In the genomic region with DNA sequence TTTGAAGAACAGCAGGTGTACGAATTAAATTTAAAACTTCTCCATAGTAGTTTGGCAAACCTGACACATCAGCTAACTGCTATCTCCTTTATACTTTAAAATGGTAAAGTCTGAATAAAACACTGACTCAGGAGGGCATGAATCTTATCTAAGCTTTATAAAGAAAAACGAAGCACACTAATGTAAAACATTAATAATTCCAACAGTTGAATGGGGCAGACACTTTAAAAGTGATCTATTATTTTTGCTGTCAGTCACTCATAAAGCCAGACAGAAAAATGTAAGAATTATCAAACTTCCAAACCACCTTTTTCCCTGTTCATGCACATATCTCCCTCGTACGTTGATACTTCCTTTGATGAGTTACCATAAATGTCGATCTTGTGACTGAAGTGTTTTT, we compare ENCODE assay signal across 10 cellular contexts. TPM values are rescaled to one million over a fixed set of nuclear protein-coding genes. Genes with fewer than 3 reads are reported as not detected.
A peak's percentile ranks its signal among the peaks of the same experiment; 100 is the strongest.
DNase-seq lines count a peak whose midpoint lies in the region; TF ChIP-seq lines count a peak whose summit lies in the region.
"Had no signal": no experiment of that assay in that cellular context is flagged by ENCODE, and none has a peak within 500 bp of the region (broad histone marks: within the 10 kb centered on the region; RNA-seq: fewer than 3 reads in every experiment).

No MANE protein-coding gene starts in this region.

- no peaks in the 10 kb centered on the region for H3K27me3 Mint-ChIP-seq in activated CD4-positive, alpha-beta T cell treated with anti-CD3 and anti-CD28 coated beads, Interleukin-2, amount 10 ng/mL, durations not matched to agents 24 days and 14 days
- H3K27me3 Mint-ChIP-seq in activated T-helper 2 cell treated with anti-CD3 and anti-CD28 coated beads, Interferon-gamma antibody, Interleukin-2, Interleukin-4, amounts not matched to agents 10 μg/mL and 5 μg/mL and 100 μg/mL, durations not matched to agents 14 hours and 24 hours and 36 hours (ENCODE audit: low read depth), result no peaks in the 10 kb centered on the region
- H3K27me3 Mint-ChIP-seq in immature natural killer cell (ENCODE audit: low read depth in 3 of 3) (peaks cover 19 to 27% (median 22%) of the 10 kb centered on the region in 3 donors), CD14-positive monocyte (ENCODE audit: low read depth in 3 of 3) (no peaks in the 10 kb centered on the region)

- peaks cover 30% of the 10 kb centered on the region for H3K4me1 ChIP-seq in stomach smooth muscle (ENCODE audit: control insufficient read depth, insufficient read depth, low read length)

- peak overlapping the region; percentile 99 for H3K4me3 ChIP-seq in stomach smooth muscle (ENCODE audit: low read length in 2 of 2)

- TF ChIP-seq CTCF in CD14-positive monocyte (IDR thresholded peaks at IDR 0.05), result no peak

- no peak overlapping the region for H3K27ac Mint-ChIP-seq in activated CD4-positive, alpha-beta T cell treated with anti-CD3 and anti-CD28 coated beads, Interleukin-2, amount 10 ng/mL, durations not matched to agents 24 days and 14 days
- H3K27ac Mint-ChIP-seq in activated T-helper 2 cell treated with anti-CD3 and anti-CD28 coated beads, Interferon-gamma antibody, Interleukin-2, Interleukin-4, amounts not matched to agents 10 μg/mL and 5 μg/mL and 100 μg/mL, durations not matched to agents 14 hours and 24 hours and 36 hours, result no peak overlapping the region
- H3K27ac Mint-ChIP-seq in immature natural killer cell, result peak overlapping the region; percentile 17 to 100 (median 52)
- H3K27ac Mint-ChIP-seq in CD14-positive monocyte, result peak overlapping the region in 2 of 7 donors; percentile 5 to 23

- peak overlapping the region; percentile 87 for H3K4me3 Mint-ChIP-seq in activated CD4-positive, alpha-beta T cell treated with anti-CD3 and anti-CD28 coated beads, Interleukin-2, amount 10 ng/mL, durations not matched to agents 24 days and 14 days
- H3K4me3 Mint-ChIP-seq in activated T-helper 2 cell treated with anti-CD3 and anti-CD28 coated beads, Interferon-gamma antibody, Interleukin-2, Interleukin-4, amounts not matched to agents 10 μg/mL and 5 μg/mL and 100 μg/mL, durations not matched to agents 14 hours and 24 hours and 36 hours (ENCODE audit: low read depth), result peak overlapping the region; percentile 97
- H3K4me3 Mint-ChIP-seq in immature natural killer cell (peak overlapping the region in 4 of 5 donors; percentile 95 to 100 (median 98)), CD14-positive monocyte (no peak overlapping the region)

- no peaks in the 10 kb centered on the region for H3K9me3 Mint-ChIP-seq in activated CD4-positive, alpha-beta T cell treated with anti-CD3 and anti-CD28 coated beads, Interleukin-2, amount 10 ng/mL, durations not matched to agents 24 days and 14 days
- no peaks in the 10 kb centered on the region for H3K9me3 Mint-ChIP-seq in activated T-helper 2 cell treated with anti-CD3 and anti-CD28 coated beads, Interferon-gamma antibody, Interleukin-2, Interleukin-4, amounts not matched to agents 10 μg/mL and 5 μg/mL and 100 μg/mL, durations not matched to agents 14 hours and 24 hours and 36 hours
- H3K9me3 Mint-ChIP-seq in immature natural killer cell (no peaks in the 10 kb centered on the region), CD14-positive monocyte (peaks cover 0 to 2% (median 0%) of the 10 kb centered on the region in 7 donors)

- H3K36me3 ChIP-seq in stomach smooth muscle (ENCODE audit: control insufficient read depth in 2 of 2, insufficient read depth in 2 of 2, low read length in 2 of 2), result peaks cover 0 to 3% of the 10 kb centered on the region in 2 donors

- H3K27ac ChIP-seq in stomach smooth muscle (ENCODE audit: low read length), result no peak overlapping the region

- no peaks in the 10 kb centered on the region for H3K27me3 ChIP-seq in stomach smooth muscle (ENCODE audit: control insufficient read depth in 1 of 2, insufficient read depth in 2 of 2, low read length in 2 of 2)

- peaks cover 34% of the 10 kb centered on the region for H3K4me1 Mint-ChIP-seq in activated CD4-positive, alpha-beta T cell treated with anti-CD3 and anti-CD28 coated beads, Interleukin-2, amount 10 ng/mL, durations not matched to agents 24 days and 14 days
- peaks cover 32% of the 10 kb centered on the region for H3K4me1 Mint-ChIP-seq in activated T-helper 2 cell treated with anti-CD3 and anti-CD28 coated beads, Interferon-gamma antibody, Interleukin-2, Interleukin-4, amounts not matched to agents 10 μg/mL and 5 μg/mL and 100 μg/mL, durations not matched to agents 14 hours and 24 hours and 36 hours (ENCODE audit: low read depth)
- H3K4me1 Mint-ChIP-seq in immature natural killer cell (peaks cover 56 to 80% of the 10 kb centered on the region in 2 donors), CD14-positive monocyte (peaks cover 40% of the 10 kb centered on the region)

- H3K9me3 ChIP-seq in stomach smooth muscle (ENCODE audit: control insufficient read depth in 2 of 2, low read length in 2 of 2), result no peaks in the 10 kb centered on the region

- peaks cover 31% of the 10 kb centered on the region for H3K36me3 Mint-ChIP-seq in activated CD4-positive, alpha-beta T cell treated with anti-CD3 and anti-CD28 coated beads, Interleukin-2, amount 10 ng/mL, durations not matched to agents 24 days and 14 days (ENCODE audit: low read depth)
- H3K36me3 Mint-ChIP-seq in activated T-helper 2 cell treated with anti-CD3 and anti-CD28 coated beads, Interferon-gamma antibody, Interleukin-2, Interleukin-4, amounts not matched to agents 10 μg/mL and 5 μg/mL and 100 μg/mL, durations not matched to agents 14 hours and 24 hours and 36 hours (ENCODE audit: low read depth), result peaks cover 62% of the 10 kb centered on the region
- no peaks in the 10 kb centered on the region for H3K36me3 Mint-ChIP-seq in immature natural killer cell
- H3K36me3 Mint-ChIP-seq in CD14-positive monocyte, result peaks cover 22 to 41% of the 10 kb centered on the region in 2 donors

- H3K9ac ChIP-seq in stomach smooth muscle (ENCODE audit: low read length in 2 of 2), result no peak overlapping the region

- no peak for DNase-seq in activated CD4-positive, alpha-beta T cell treated with anti-CD3 and anti-CD28 coated beads, Interleukin-2, amount 10 ng/mL, durations not matched to agents 24 days and 14 days
- no peak for DNase-seq in activated CD4-positive, alpha-beta T cell treated with anti-CD3 and anti-CD28 coated beads, Interleukin-2, amount 50 U/mL, for 4 hours
- no peak for DNase-seq in activated T-helper 2 cell treated with anti-CD3 and anti-CD28 coated beads, Interferon-gamma antibody, Interleukin-2, Interleukin-4, amounts not matched to agents 10 μg/mL and 5 μg/mL and 100 μg/mL, durations not matched to agents 14 hours and 24 hours and 36 hours (ENCODE audit: low spot score)
- DNase-seq in immature natural killer cell (no peak), CD14-positive monocyte (ENCODE audit: low spot score) (no peak), T-helper 9 cell (no peak), NCI-H69 (lab: John Stamatoyannopoulos, UW) (no peak)
- DNase-seq: cerebellar nuclear complex; stimulated activated naive CD4-positive, alpha-beta T cell had no signal

- intact Hi-C loops in activated CD4-positive, alpha-beta T cell treated with anti-CD3 and anti-CD28 coated beads, Interleukin-2, amount 10 ng/mL, durations not matched to agents 24 days and 14 days (cut with micrococcal nuclease), result no loop called here
- intact Hi-C loops in activated T-helper 2 cell treated with anti-CD3 and anti-CD28 coated beads, Interferon-gamma antibody, Interleukin-2, Interleukin-4, amounts not matched to agents 10 μg/mL and 5 μg/mL and 100 μg/mL, durations not matched to agents 14 hours and 24 hours and 36 hours (cut with micrococcal nuclease), result no loop called here
- intact Hi-C loops in CD14-positive monocyte (cut with micrococcal nuclease), result loop anchor here in 1 of 2 donors (10.0 kb wide), 2 partner anchors 60 to 100 kb away; a partner anchor contains a TSS

RNA-seq across cellular contexts. Expression of a gene that starts 2.6 kb away (rescaled TPM):
- 84.4 and 91.4 TPM in 2 replicates for total RNA-seq in activated CD4-positive, alpha-beta T cell treated with anti-CD3 and anti-CD28 coated beads, Interleukin-2, amount 10 ng/mL, durations not matched to agents 24 days and 14 days
- 93.6 and 95.6 TPM in 2 replicates for total RNA-seq in activated T-helper 2 cell treated with anti-CD3 and anti-CD28 coated beads, Interferon-gamma antibody, Interleukin-2, Interleukin-4, amounts not matched to agents 10 μg/mL and 5 μg/mL and 100 μg/mL, durations not matched to agents 14 hours and 24 hours and 36 hours
- polyA plus RNA-seq in immature natural killer cell, result 100 to 1,000 TPM; 136 to 221 (median 158) TPM
- 100 to 1,000 TPM; 224 to 229 TPM for polyA plus RNA-seq in CD14-positive monocyte

RNA-seq across cellular contexts. Expression of a gene that starts 38.5 kb away (rescaled TPM):
- 34.4 TPM in 2 replicates for total RNA-seq in activated CD4-positive, alpha-beta T cell treated with anti-CD3 and anti-CD28 coated beads, Interleukin-2, amount 10 ng/mL, durations not matched to agents 24 days and 14 days
- total RNA-seq in activated T-helper 2 cell treated with anti-CD3 and anti-CD28 coated beads, Interferon-gamma antibody, Interleukin-2, Interleukin-4, amounts not matched to agents 10 μg/mL and 5 μg/mL and 100 μg/mL, durations not matched to agents 14 hours and 24 hours and 36 hours, result 26.4 and 28.1 TPM in 2 replicates
- polyA plus RNA-seq in immature natural killer cell (10 to 100 TPM in 2 of 3 donors, 1 to 10 TPM in 1; 7.4 to 21.3 (median 15.3) TPM), CD14-positive monocyte (10 to 100 TPM; 11.0 to 11.3 TPM)

RNA-seq across cellular contexts. Expression of a gene that starts 50.4 kb away (rescaled TPM):
- total RNA-seq in activated CD4-positive, alpha-beta T cell treated with anti-CD3 and anti-CD28 coated beads, Interleukin-2, amount 10 ng/mL, durations not matched to agents 24 days and 14 days, result not detected in 2 replicates
- 0.11 TPM in 1 of 2 replicates, not detected in the other for total RNA-seq in activated T-helper 2 cell treated with anti-CD3 and anti-CD28 coated beads, Interferon-gamma antibody, Interleukin-2, Interleukin-4, amounts not matched to agents 10 μg/mL and 5 μg/mL and 100 μg/mL, durations not matched to agents 14 hours and 24 hours and 36 hours
- polyA plus RNA-seq in immature natural killer cell (not detected), CD14-positive monocyte (not detected)

Comparison
In these comparisons a context has a peak if more than half of its experiments do, and no peak if none do; other contexts are left out.
1. H3K27ac Mint-ChIP-seq: peak in immature natural killer cell (6 of 6); none in activated CD4-positive, alpha-beta T cell treated with anti-CD3 and anti-CD28 coated beads, Interleukin-2, amount 10 ng/mL, durations not matched to agents 24 days and 14 days (single experiment) and activated T-helper 2 cell treated with anti-CD3 and anti-CD28 coated beads, Interferon-gamma antibody, Interleukin-2, Interleukin-4, amounts not matched to agents 10 μg/mL and 5 μg/mL and 100 μg/mL, durations not matched to agents 14 hours and 24 hours and 36 hours (single experiment).
2. H3K4me3 Mint-ChIP-seq: peak in activated CD4-positive, alpha-beta T cell treated with anti-CD3 and anti-CD28 coated beads, Interleukin-2, amount 10 ng/mL, durations not matched to agents 24 days and 14 days (single experiment), activated T-helper 2 cell treated with anti-CD3 and anti-CD28 coated beads, Interferon-gamma antibody, Interleukin-2, Interleukin-4, amounts not matched to agents 10 μg/mL and 5 μg/mL and 100 μg/mL, durations not matched to agents 14 hours and 24 hours and 36 hours (single experiment) and immature natural killer cell (4 of 5); none in CD14-positive monocyte (0 of 2).